Comparison of ENCODE assay signal across 8 cellular contexts in the genomic region with DNA sequence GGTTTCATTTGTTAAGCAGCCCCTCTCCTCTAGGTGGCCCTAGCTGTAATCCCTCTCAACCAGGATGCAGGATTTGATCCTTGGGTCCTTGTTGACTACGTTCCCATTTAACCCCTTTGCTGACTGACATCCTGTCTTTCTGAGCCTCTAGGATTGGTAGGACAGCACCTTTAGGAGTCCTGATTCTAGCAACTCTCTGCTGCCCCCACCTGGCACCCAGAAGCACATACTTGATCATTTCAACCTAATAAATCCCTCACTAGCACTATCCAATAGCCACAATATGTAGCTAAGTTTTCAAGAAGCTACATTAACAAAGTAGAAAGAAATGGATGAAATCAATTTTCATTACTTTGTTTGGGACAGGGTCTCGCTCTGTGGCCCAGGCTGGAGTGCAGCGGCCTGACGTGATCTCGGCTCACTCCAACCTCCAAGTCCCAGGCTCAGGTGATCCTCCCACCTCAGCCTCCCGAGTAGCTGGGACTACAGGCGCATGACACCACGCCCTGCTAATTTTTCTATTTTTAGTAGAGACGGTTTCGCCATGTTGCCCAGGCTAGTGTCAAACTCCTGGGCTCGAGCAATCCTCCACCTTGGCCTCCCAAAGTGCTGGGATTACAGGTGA. TPM values are rescaled to one million over a fixed set of nuclear protein-coding genes. Genes with fewer than 3 reads are reported as not detected.
DNase-seq lines count a peak whose midpoint lies in the region; ATAC-seq and TF ChIP-seq lines count a peak whose summit lies in the region.

No MANE protein-coding gene starts in this region.

- no peaks in the 10 kb centered on the region for H3K4me1 ChIP-seq in thoracic aorta (ENCODE audit: control insufficient read depth in 1 of 2, low read depth in 2 of 2)

- DNase-seq in DMS 273 treated with DMSO at 0.1 percent for 48 hours (lab: John Stamatoyannopoulos, UW): peak; percentile 7
- DNase-seq in HL-60 (ENCODE audit: low read depth in 1 of 2, low spot score in 1 of 2): peak; percentile 35 to 65
- DNase-seq in NOMO-1 treated with DMSO at 0.1 percent for 48 hours (lab: John Stamatoyannopoulos, UW; ENCODE audit: unreplicated experiment): peak; percentile 60
- peak; percentile 6 to 18 for DNase-seq in activated CD8-positive, alpha-beta memory T cell treated with anti-CD3 and anti-CD28 coated beads for 4 hours (ENCODE audit: low read depth in 2 of 2)
- DNase-seq in thoracic aorta (ENCODE audit: low spot score): no peak

- no peaks in the 10 kb centered on the region for H3K9me3 ChIP-seq in thoracic aorta

- H3K27ac Mint-ChIP-seq in nephron: peak overlapping the region in 2 of 3 experiments; percentile 30 to 64

- H3K4me1 Mint-ChIP-seq in nephron: peaks cover 9% of the 10 kb centered on the region

- TF ChIP-seq CTCF in HL-60 (IDR thresholded peaks at IDR 0.05; ENCODE audit: insufficient read depth, low read length) (peak; percentile 77), nephron (IDR thresholded peaks at IDR 0.05; ENCODE audit: unreplicated experiment in 3 of 3) (peak; percentile 61 to 80 (median 75)), thoracic aorta (IDR thresholded peaks at IDR 0.05) (peak; percentile 70)

- H3K36me3 ChIP-seq in thoracic aorta: no peaks in the 10 kb centered on the region

- H3K9me3 Mint-ChIP-seq in nephron: no peaks in the 10 kb centered on the region

- no peaks in the 10 kb centered on the region for H3K36me3 Mint-ChIP-seq in nephron (ENCODE audit: low read depth)

- H3K27me3 ChIP-seq in HL-60 (ENCODE audit: insufficient read depth, poor library complexity, severe bottlenecking) (no peaks in the 10 kb centered on the region), thoracic aorta (replicated peaks; ENCODE audit: insufficient read depth) (no peaks in the 10 kb centered on the region)

- H3K4me3 ChIP-seq in HL-60 (replicated peaks; ENCODE audit: insufficient read depth, low read length) (no peak overlapping the region), thoracic aorta (no peak overlapping the region)

- H3K27ac ChIP-seq in HL-60 (replicated peaks) (no peak overlapping the region), thoracic aorta (no peak overlapping the region)

- H3K4me3 Mint-ChIP-seq in nephron: no peak overlapping the region

- peaks cover 4% of the 10 kb centered on the region for H3K27me3 Mint-ChIP-seq in nephron (ENCODE audit: low read depth)

- peak; percentile 95 for ATAC-seq in GM21360 (IDR thresholded peaks at IDR 0.05; ENCODE audit: unreplicated experiment)
- peak; percentile 69 for ATAC-seq in esophagus mucosa
- no peak for ATAC-seq in thoracic aorta (ENCODE audit: insufficient number of reproducible peaks, low FRiP score, low read depth)

RNA-seq across cellular contexts. Expression of gene RSL24D1, which starts 28.3 kb away (rescaled TPM):
- total RNA-seq in esophagus mucosa (47.7 TPM), thoracic aorta (10 to 100 TPM; 34.9 to 85.5 TPM)
